In genomic region chr2:37523861-37524362, GRCh38 we compare ENCODE assay signal across 8 cellular contexts.
DNase-seq lines count a peak whose midpoint lies in the region; ATAC-seq and TF ChIP-seq lines count a peak whose summit lies in the region.

No MANE protein-coding gene starts in this region.

- no peak overlapping the region for H4K8ac ChIP-seq in H9 (replicated peaks; ENCODE audit: insufficient read length, low read depth, low read length)

- DNase-seq in Daoy (ENCODE audit: low read depth), result peak; percentile 27
- DNase-seq in RWPE1 (ENCODE audit: low spot score), result peak; percentile 4
- peak; percentile 92 for DNase-seq in fibroblast of the aortic adventitia (ENCODE audit: low read depth)
- DNase-seq in renal cortical epithelial cell (ENCODE audit: low read depth), result peak; percentile 74
- DNase-seq in activated CD4-positive, alpha-beta T cell treated with anti-CD3 and anti-CD28 coated beads, Interleukin-2, amount 50 U/mL, for 48 hours, result no peak
- DNase-seq in H9, result no peak
- no peak for DNase-seq in NCI-H524 (lab: John Stamatoyannopoulos, UW)
- DNase-seq in activated naive CD8-positive, alpha-beta T cell treated with anti-CD3 and anti-CD28 coated beads, Interleukin-2, amount 50 U/mL, for 24 hours, result no peak

- H3K18ac ChIP-seq in H9 (ENCODE audit: insufficient read length, low read depth, low read length), result no peak overlapping the region

- H3K23ac ChIP-seq in H9 (ENCODE audit: insufficient read length, low read depth, low read length), result no peak overlapping the region

- H3K79me2 ChIP-seq in H9 (ENCODE audit: insufficient read depth, low read length), result no peaks in the 10 kb centered on the region

- H3K4me1 ChIP-seq in H9 (ENCODE audit: insufficient read depth, low read length), result no peaks in the 10 kb centered on the region

- H3K4ac ChIP-seq in H9 (ENCODE audit: low read depth, low read length), result no peak overlapping the region

- no peak overlapping the region for H2AK5ac ChIP-seq in H9 (ENCODE audit: insufficient read length, low read length)

- no peak for ATAC-seq in activated naive CD8-positive, alpha-beta T cell treated with anti-CD3 and anti-CD28 coated beads, Interleukin-2, amount 50 U/mL, for 24 hours

- H3K9ac ChIP-seq in H9 (ENCODE audit: extremely low read depth, insufficient read length, low read length), result no peak overlapping the region

- no peak overlapping the region for H3T11ph ChIP-seq in H9 (ENCODE audit: low read length)

- H3K4me3 Mint-ChIP-seq in H9, result no peak overlapping the region
- H3K4me3 Mint-ChIP-seq in activated naive CD8-positive, alpha-beta T cell treated with anti-CD3 and anti-CD28 coated beads, Interleukin-2, amount 50 U/mL, for 24 hours, result no peak overlapping the region

- H3K14ac ChIP-seq in H9 (ENCODE audit: insufficient read depth, low read length), result no peak overlapping the region

- H2BK120ac ChIP-seq in H9 (ENCODE audit: low read depth, low read length, poor library complexity, severe bottlenecking), result no peak overlapping the region

- H2BK12ac ChIP-seq in H9 (ENCODE audit: insufficient read length, low read depth, low read length), result no peak overlapping the region

- H4K91ac ChIP-seq in H9 (ENCODE audit: insufficient read length, low read depth, low read length), result no peak overlapping the region

- no peaks in the 10 kb centered on the region for H4K20me1 ChIP-seq in H9 (ENCODE audit: control insufficient read depth, insufficient read depth, insufficient read length)

- H3K4me1 Mint-ChIP-seq in H9, result peaks cover 2 to 3% of the 10 kb centered on the region in 2 experiments; a peak in 2 of 4 replicates
- H3K4me1 Mint-ChIP-seq in activated naive CD8-positive, alpha-beta T cell treated with anti-CD3 and anti-CD28 coated beads, Interleukin-2, amount 50 U/mL, for 24 hours, result no peaks in the 10 kb centered on the region

- H2BK5ac ChIP-seq in H9 (ENCODE audit: insufficient read length, low read length), result no peak overlapping the region

- H3K9me3 ChIP-seq in H9 (ENCODE audit: control insufficient read depth, low read depth, low read length), result no peaks in the 10 kb centered on the region

- H3K4me2 ChIP-seq in H9 (ENCODE audit: insufficient read depth, insufficient read length, low read length), result no peak overlapping the region

- no peaks in the 10 kb centered on the region for H3K23me2 ChIP-seq in H9 (ENCODE audit: insufficient read length, low read depth, low read length, poor library complexity, severe bottlenecking)

- H3K79me1 ChIP-seq in H9 (ENCODE audit: insufficient read depth, low read depth, low read length, poor library complexity, severe bottlenecking), result no peaks in the 10 kb centered on the region

- H3K27ac Mint-ChIP-seq in H9, result no peak overlapping the region
- no peak overlapping the region for H3K27ac Mint-ChIP-seq in activated naive CD8-positive, alpha-beta T cell treated with anti-CD3 and anti-CD28 coated beads, Interleukin-2, amount 50 U/mL, for 24 hours

- no peak overlapping the region for H2BK20ac ChIP-seq in H9 (ENCODE audit: low read depth, low read length, poor library complexity, severe bottlenecking)

- H3K27ac ChIP-seq in RWPE1, result no peak overlapping the region
- H3K27ac ChIP-seq in H9 (ENCODE audit: insufficient read length, low read depth, low read length), result no peak overlapping the region

- TF ChIP-seq CTCF in RWPE1 (conservative IDR thresholded peaks at IDR 0.05; ENCODE audit: low read depth) (no peak), fibroblast of the aortic adventitia (IDR thresholded peaks at IDR 0.05; ENCODE audit: insufficient read depth, low read length) (no peak), H9 (conservative IDR thresholded peaks at IDR 0.05) (no peak)

- H3K9me3 Mint-ChIP-seq in H9, result no peaks in the 10 kb centered on the region
- H3K9me3 Mint-ChIP-seq in activated naive CD8-positive, alpha-beta T cell treated with anti-CD3 and anti-CD28 coated beads, Interleukin-2, amount 50 U/mL, for 24 hours, result no peaks in the 10 kb centered on the region

- H2AFZ ChIP-seq in H9 (ENCODE audit: low read length), result no peak overlapping the region

- H3K56ac ChIP-seq in H9 (ENCODE audit: insufficient read length, low read depth, low read length), result no peak overlapping the region

- no peak overlapping the region for H4K5ac ChIP-seq in H9 (ENCODE audit: insufficient read length, low read depth, low read length)

- CTCF ChIA-PET in RWPE1 (lab: Yijun Ruan, JAX), result no interaction called here

- H3K27me3 Mint-ChIP-seq in H9 (ENCODE audit: low read depth), result no peaks in the 10 kb centered on the region
- peaks cover 2% of the 10 kb centered on the region for H3K27me3 Mint-ChIP-seq in activated naive CD8-positive, alpha-beta T cell treated with anti-CD3 and anti-CD28 coated beads, Interleukin-2, amount 50 U/mL, for 24 hours

- no peaks in the 10 kb centered on the region for H3K27me3 ChIP-seq in H9 (ENCODE audit: insufficient read depth, low read length)

- POLR2A ChIA-PET in RWPE1 (lab: Yijun Ruan, JAX; ENCODE audit: low non-redundant PET), result no interaction called here

- WGBS in H9 (ENCODE audit: extremely low coverage, insufficient read length, low lambda C conversion rate), result no CpG with 5 or more reads among the region's 5 CpGs

- no peak overlapping the region for H2BK15ac ChIP-seq in H9 (ENCODE audit: low read depth, low read length)

- no peaks in the 10 kb centered on the region for H3K36me3 Mint-ChIP-seq in H9 (ENCODE audit: insufficient read depth in 1 of 3, low read depth in 3 of 3)
- no peaks in the 10 kb centered on the region for H3K36me3 Mint-ChIP-seq in activated naive CD8-positive, alpha-beta T cell treated with anti-CD3 and anti-CD28 coated beads, Interleukin-2, amount 50 U/mL, for 24 hours (ENCODE audit: low read depth)

- no peak overlapping the region for H3K4me3 ChIP-seq in fibroblast of the aortic adventitia (ENCODE audit: low read depth, low read length)

Comparison
In these comparisons a context has a peak if more than half of its experiments do, and no peak if none do; other contexts are left out.
1. DNase-seq: peak in Daoy (single experiment), RWPE1 (single experiment), fibroblast of the aortic adventitia (single experiment) and renal cortical epithelial cell (single experiment); none in activated CD4-positive, alpha-beta T cell treated with anti-CD3 and anti-CD28 coated beads, Interleukin-2, amount 50 U/mL, for 48 hours (0 of 2), H9 (single experiment), NCI-H524 (0 of 2) and activated naive CD8-positive, alpha-beta T cell treated with anti-CD3 and anti-CD28 coated beads, Interleukin-2, amount 50 U/mL, for 24 hours (single experiment).